ENCODE assay signal across 15 cellular contexts in genomic region chr16:31148281-31148728, GRCh38. TPM values are rescaled to one million over a fixed set of nuclear protein-coding genes. Genes with fewer than 3 reads are reported as not detected.
DNase-seq lines count a peak whose midpoint lies in the region; ATAC-seq and TF ChIP-seq lines count a peak whose summit lies in the region.
"Had no signal": no experiment of that assay in that cellular context is flagged by ENCODE, and none has a peak within 500 bp of the region (broad histone marks: within the 10 kb centered on the region; RNA-seq: fewer than 3 reads in every experiment).

No MANE protein-coding gene starts in this region.

- in situ Hi-C loops in brain microvascular endothelial cell (cut with HindIII; ENCODE audit: low pct_ligation_motif_present, low sequenced_read_pairs) = no loop called here

- no peaks in the 10 kb centered on the region for H3K9me3 Mint-ChIP-seq in dendritic cell treated with granulocyte-macrophage colony-stimulating factor and Interleukin-4, amounts not matched to agents 40 ng/mL and 50 ng/mL, for 4 days
- no peaks in the 10 kb centered on the region for H3K9me3 Mint-ChIP-seq in stimulated activated naive B cell treated with anti-CD40 and anti-IgM and Interleukin-4, amounts not matched to agents 10 μg/mL and 1 μg/mL and 100 μg/mL, for 72 hours
- H3K9me3 Mint-ChIP-seq: activated naive CD4-positive, alpha-beta T cell treated with anti-CD3 and anti-CD28 coated beads for 36 hours had no signal

- H3K27ac ChIP-seq in brain microvascular endothelial cell = no peak overlapping the region

- H3K4me3 ChIP-seq in brain microvascular endothelial cell (ENCODE audit: low read depth, low read length) = no peak overlapping the region

- intact Hi-C loops in dendritic cell treated with granulocyte-macrophage colony-stimulating factor and Interleukin-4, amounts not matched to agents 40 ng/mL and 50 ng/mL, for 4 days (cut with micrococcal nuclease) = no loop called here
- intact Hi-C loops in left colon (cut with DNase I, micrococcal nuclease) = loop anchor here in 1 of 2 donors (10.0 kb wide), 1 partner anchor 164 kb away; the partner anchor contains the start of gene HSD3B7

- ATAC-seq in left colon = peak; percentile 95
- peak in 1 of 2 donors; percentile 31 for ATAC-seq in stimulated activated naive B cell treated with anti-CD40 and anti-IgM and Interleukin-4, amounts not matched to agents 10 μg/mL and 1 μg/mL and 100 μg/mL, for 72 hours (replicated peaks)
- no peak for ATAC-seq in HG03097 (IDR thresholded peaks at IDR 0.05; ENCODE audit: low FRiP score, unreplicated experiment)

- peak overlapping the region; percentile 56 for H3K4me3 Mint-ChIP-seq in dendritic cell treated with granulocyte-macrophage colony-stimulating factor and Interleukin-4, amounts not matched to agents 40 ng/mL and 50 ng/mL, for 4 days
- no peak overlapping the region for H3K4me3 Mint-ChIP-seq in stimulated activated naive B cell treated with anti-CD40 and anti-IgM and Interleukin-4, amounts not matched to agents 10 μg/mL and 1 μg/mL and 100 μg/mL, for 72 hours
- H3K4me3 Mint-ChIP-seq: activated naive CD4-positive, alpha-beta T cell treated with anti-CD3 and anti-CD28 coated beads for 36 hours had no signal

- no peaks in the 10 kb centered on the region for H3K27me3 Mint-ChIP-seq in dendritic cell treated with granulocyte-macrophage colony-stimulating factor and Interleukin-4, amounts not matched to agents 40 ng/mL and 50 ng/mL, for 4 days
- peaks cover 8 to 21% of the 10 kb centered on the region in 2 donors for H3K27me3 Mint-ChIP-seq in stimulated activated naive B cell treated with anti-CD40 and anti-IgM and Interleukin-4, amounts not matched to agents 10 μg/mL and 1 μg/mL and 100 μg/mL, for 72 hours

- H3K27ac Mint-ChIP-seq in dendritic cell treated with granulocyte-macrophage colony-stimulating factor and Interleukin-4, amounts not matched to agents 40 ng/mL and 50 ng/mL, for 4 days = peak overlapping the region; percentile 93
- peak overlapping the region; percentile 14 for H3K27ac Mint-ChIP-seq in stimulated activated naive B cell treated with anti-CD40 and anti-IgM and Interleukin-4, amounts not matched to agents 10 μg/mL and 1 μg/mL and 100 μg/mL, for 72 hours
- H3K27ac Mint-ChIP-seq: activated naive CD4-positive, alpha-beta T cell treated with anti-CD3 and anti-CD28 coated beads for 36 hours had no signal

- peaks cover 41% of the 10 kb centered on the region for H3K36me3 Mint-ChIP-seq in dendritic cell treated with granulocyte-macrophage colony-stimulating factor and Interleukin-4, amounts not matched to agents 40 ng/mL and 50 ng/mL, for 4 days (ENCODE audit: low read depth)
- H3K36me3 Mint-ChIP-seq in stimulated activated naive B cell treated with anti-CD40 and anti-IgM and Interleukin-4, amounts not matched to agents 10 μg/mL and 1 μg/mL and 100 μg/mL, for 72 hours = no peaks in the 10 kb centered on the region

- no peaks in the 10 kb centered on the region for H3K36me3 ChIP-seq in brain microvascular endothelial cell (replicated peaks)

- peaks cover 78% of the 10 kb centered on the region for H3K4me1 Mint-ChIP-seq in dendritic cell treated with granulocyte-macrophage colony-stimulating factor and Interleukin-4, amounts not matched to agents 40 ng/mL and 50 ng/mL, for 4 days (ENCODE audit: low read depth)
- H3K4me1 Mint-ChIP-seq in stimulated activated naive B cell treated with anti-CD40 and anti-IgM and Interleukin-4, amounts not matched to agents 10 μg/mL and 1 μg/mL and 100 μg/mL, for 72 hours = peaks cover 0 to 2% of the 10 kb centered on the region in 2 donors

- TF ChIP-seq CTCF in brain microvascular endothelial cell (IDR thresholded peaks at IDR 0.05; ENCODE audit: low read depth, low read length, missing control alignments) = no peak

- H3K27me3 ChIP-seq in brain microvascular endothelial cell (replicated peaks) = peaks cover 11% of the 10 kb centered on the region

- DNase-seq in NCI-H82 (lab: John Stamatoyannopoulos, UW) (peak; percentile 36), NCI-H82 treated with DMSO at 0.1 percent for 48 hours (lab: John Stamatoyannopoulos, UW; ENCODE audit: unreplicated experiment) (no peak), left colon (peak; percentile 87), brain microvascular endothelial cell (no peak), NCI-H1436 treated with DMSO at 0.1 percent for 48 hours (lab: John Stamatoyannopoulos, UW) (no peak)
- no peak for DNase-seq in stimulated activated naive B cell treated with anti-CD40 and anti-IgM and Interleukin-4, amounts not matched to agents 10 μg/mL and 1 μg/mL and 100 μg/mL, for 72 hours
- DNase-seq: activated naive CD4-positive, alpha-beta T cell treated with anti-CD3 and anti-CD28 coated beads for 36 hours; GOT3; NCI-H1694; retina had no signal

RNA-seq across cellular contexts. Expression of gene PRSS36, which starts 1.6 kb away (rescaled TPM):
- 1 to 10 TPM; 8.1 to 9.7 TPM for total RNA-seq in left colon
- total RNA-seq: OCI-LY7 had no signal

RNA-seq across cellular contexts. Expression of gene PRSS8, which starts 12.8 kb away (rescaled TPM):
- total RNA-seq in left colon = 100 to 1,000 TPM; 409 to 428 TPM
- total RNA-seq: activated CD8-positive, alpha-beta memory T cell treated with anti-CD3 and anti-CD28 coated beads for 36 hours; activated naive CD4-positive, alpha-beta T cell treated with anti-CD3 and anti-CD28 coated beads for 36 hours; frontal cortex; OCI-LY7 had no signal

RNA-seq across cellular contexts. Expression of gene KAT8, which starts 30.8 kb away (rescaled TPM):
- total RNA-seq in left colon = 10 to 100 TPM; 61.6 to 76.0 TPM

RNA-seq across cellular contexts. Expression of gene FUS, which starts 31.6 kb away (rescaled TPM):
- 100 to 1,000 TPM; 158 to 173 TPM for total RNA-seq in left colon

RNA-seq across cellular contexts. Expression of gene BCKDK, which starts 40.1 kb away (rescaled TPM):
- 10 to 100 TPM; 34.6 to 36.3 TPM for total RNA-seq in left colon

Comparison
In these comparisons a context has a peak if more than half of its experiments do, and no peak if none do; other contexts are left out.
1. DNase-seq: peak in NCI-H82 (single experiment) and left colon (2 of 2); none in NCI-H82 treated with DMSO at 0.1 percent for 48 hours (single experiment), stimulated activated naive B cell treated with anti-CD40 and anti-IgM and Interleukin-4, amounts not matched to agents 10 μg/mL and 1 μg/mL and 100 μg/mL, for 72 hours (single experiment), brain microvascular endothelial cell (single experiment) and NCI-H1436 treated with DMSO at 0.1 percent for 48 hours (single experiment).